In the genomic region with DNA sequence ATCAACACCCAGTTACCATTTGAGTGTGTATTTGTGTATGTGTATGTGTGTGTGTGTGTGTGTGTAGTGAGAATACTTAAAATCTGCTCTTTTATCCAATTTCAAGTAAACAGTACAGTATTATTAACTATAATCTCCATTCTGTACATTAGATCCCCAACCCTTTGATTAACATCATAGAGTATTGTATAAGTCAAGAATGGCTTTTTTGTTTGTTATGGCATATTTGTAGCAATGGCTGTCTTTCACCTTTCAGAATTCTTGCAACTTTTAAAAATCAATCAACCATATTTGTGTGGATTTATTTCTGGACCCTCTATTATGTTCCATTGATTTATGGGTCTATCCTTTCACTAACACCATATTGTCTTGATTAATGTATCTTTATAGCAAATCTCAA, we compare ENCODE assay signal across 26 cellular contexts.
"Had no signal": no experiment of that assay in that cellular context is flagged by ENCODE, and none has a peak within 500 bp of the region (broad histone marks: within the 10 kb centered on the region; RNA-seq: fewer than 3 reads in every experiment).

No MANE protein-coding gene starts in this region.

- H3K27ac ChIP-seq: stomach, suprapubic skin, testis, thoracic aorta, thyroid gland, tibial artery, tibial nerve, transverse colon, upper lobe of left lung, upper lobe of right lung, uterus, vagina had no signal

- DNase-seq: stimulated activated CD4-positive, alpha-beta T cell treated with anti-CD3 and anti-CD28 coated beads, Interleukin-2, amount 100 ng/mL, for 48 hours; stimulated activated CD4-positive, alpha-beta T cell treated with anti-CD3 and anti-CD28 coated beads, Interleukin-4, amount 100 ng/mL, for 1 hour; stimulated activated CD4-positive, alpha-beta T cell treated with anti-CD3 and anti-CD28 coated beads, Interleukin-4, amount 100 ng/mL, for 24 hours; stimulated activated CD4-positive, alpha-beta T cell treated with anti-CD3 and anti-CD28 coated beads, Interleukin-4, amount 100 ng/mL, for 4 hours; stimulated activated CD8-positive, alpha-beta memory T cell treated with anti-CD3 and anti-CD28 coated beads, Interleukin-4, amount 100 ng/mL, for 48 hours; stimulated activated naive B cell treated with anti-CD40 and anti-IgM and Interleukin-4, amounts not matched to agents 10 μg/mL and 1 μg/mL and 100 μg/mL, for 72 hours; stimulated activated naive CD4-positive, alpha-beta T cell treated with Interleukin-2 at 50 U/mL for 16 hours; stimulated activated naive CD8-positive, alpha-beta T cell treated with anti-CD3 and anti-CD28 coated beads, Interleukin-15, amount 100 ng/mL, for 72 hours; stimulated activated naive CD8-positive, alpha-beta T cell treated with anti-CD3 and anti-CD28 coated beads, Interleukin-15, Interleukin-2, amounts not matched to agents 100 U/mL and 50 U/mL, for 24 hours; stomach; substantia nigra; testis; thyroid gland; tibial artery; transverse colon; trophoblast cell; upper lobe of left lung; upper lobe of right lung; uterus had no signal

- H3K4me1 ChIP-seq: stomach, suprapubic skin, testis, thyroid gland, tibial artery, tibial nerve, transverse colon, upper lobe of left lung, upper lobe of right lung, uterus, vagina had no signal

- H3K36me3 ChIP-seq: stomach, suprapubic skin, thoracic aorta, thyroid gland, tibial artery, tibial nerve, transverse colon, upper lobe of left lung, upper lobe of right lung, uterus, vagina had no signal

- ATAC-seq: stimulated activated effector memory CD8-positive, alpha-beta T cell treated with anti-CD3 and anti-CD28 coated beads, Interleukin-12 subunit alpha, Interleukin-12 subunit beta, amount 100 ng/mL, for 72 hours; stimulated activated memory B cell treated with anti-CD40 and anti-IgM and Interleukin-4, amounts not matched to agents 10 μg/mL and 1 μg/mL and 100 μg/mL, for 72 hours; stimulated activated naive B cell treated with anti-CD40 and anti-IgM and Interleukin-4, amounts not matched to agents 10 μg/mL and 1 μg/mL and 100 μg/mL, for 72 hours; stimulated activated naive CD8-positive, alpha-beta T cell treated with anti-CD3 and anti-CD28 coated beads, Interleukin-15, amount 100 ng/mL, for 72 hours; stimulated activated naive CD8-positive, alpha-beta T cell treated with anti-CD3 and anti-CD28 coated beads, Interleukin-15, Interleukin-2, amounts not matched to agents 100 U/mL and 50 U/mL, for 24 hours; upper lobe of right lung had no signal

- FAIRE-seq: urothelium cell line had no signal

- H3K27me3 ChIP-seq: stomach, suprapubic skin, testis, thyroid gland, tibial artery, tibial nerve, transverse colon, upper lobe of left lung, upper lobe of right lung, uterus, vagina had no signal

- H3K4me3 ChIP-seq: stomach, suprapubic skin, testis, thoracic aorta, thyroid gland, tibial artery, tibial nerve, transverse colon, upper lobe of left lung, upper lobe of right lung, uterus, vagina had no signal

- H3K9me3 ChIP-seq: suprapubic skin, testis, thoracic aorta, thyroid gland, tibial artery, tibial nerve, transverse colon, upper lobe of left lung, upper lobe of right lung, uterus, vagina had no signal
